Comparison of ENCODE assay signal across 13 cellular contexts in the genomic region with DNA sequence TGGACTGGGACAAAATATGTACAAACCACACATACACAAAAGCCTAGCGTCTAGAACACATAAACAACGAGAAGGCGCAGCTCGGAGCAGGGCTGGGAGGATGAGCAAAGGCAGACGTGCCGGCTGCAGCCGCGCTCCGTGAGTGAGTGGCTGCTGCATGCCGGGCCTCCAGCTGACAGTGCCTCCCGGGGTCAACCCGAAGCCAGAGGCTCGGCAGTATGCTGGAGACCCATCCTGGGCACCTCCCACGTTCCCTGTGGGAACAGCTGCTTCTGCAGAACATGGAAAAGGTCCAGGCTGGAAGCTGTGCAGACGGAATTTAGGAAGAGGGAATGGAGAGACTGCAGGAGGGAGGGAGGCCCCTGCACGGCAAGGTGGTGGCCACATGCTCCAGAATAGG. TPM values are rescaled to one million over a fixed set of nuclear protein-coding genes. Genes with fewer than 3 reads are reported as not detected.
DNase-seq lines count a peak whose midpoint lies in the region; ATAC-seq and TF ChIP-seq lines count a peak whose summit lies in the region.
"Had no signal": no experiment of that assay in that cellular context is flagged by ENCODE, and none has a peak within 500 bp of the region (broad histone marks: within the 10 kb centered on the region; RNA-seq: fewer than 3 reads in every experiment).

No MANE protein-coding gene starts in this region.

- no peak overlapping the region for H4K8ac ChIP-seq in IMR-90 (ENCODE audit: low read depth in 2 of 2, low read length in 2 of 2)

- TF ChIP-seq CTCF in IMR-90 (conservative IDR thresholded peaks at IDR 0.05; ENCODE audit: low read depth, low read length), result no peak
- TF ChIP-seq CTCF in cardiac fibroblast (IDR thresholded peaks at IDR 0.05; ENCODE audit: low read depth, low read length), result no peak
- TF ChIP-seq CTCF in neural progenitor cell (IDR thresholded peaks at IDR 0.05), result no peak
- TF ChIP-seq CTCF in esophagus squamous epithelium (IDR thresholded peaks at IDR 0.05), result no peak

- H2BK20ac ChIP-seq in IMR-90 (ENCODE audit: low read depth, low read length), result no peak overlapping the region

- H2AK5ac ChIP-seq in IMR-90 (ENCODE audit: low read depth, low read length), result no peak overlapping the region

- H3K18ac ChIP-seq in IMR-90 (ENCODE audit: low read depth, low read length), result no peak overlapping the region

- 5% methylated on average over 12 of the region's 16 CpGs; no CpG with 5 or more reads in 1 of the 2 experiments for WGBS in IMR-90 (ENCODE audit: extremely low coverage in 2 of 2, insufficient read length in 1 of 2), 2 experiments
- 64 to 76% methylated on average over 10 to 16 of the region's 16 CpGs for WGBS in esophagus squamous epithelium, 2 donors

- dilution Hi-C loops in IMR-90 (cut with HindIII; ENCODE audit: low sequenced_read_pairs, unreplicated experiment), result no loop called here

- peak overlapping the region; percentile 80 for H3K4me3 Mint-ChIP-seq in neural progenitor cell
- no peak overlapping the region for H3K4me3 Mint-ChIP-seq in activated T-cell treated with anti-CD3 and anti-CD28 coated beads, Interleukin-2, amount 50 U/mL, for 24 hours

- POLR2A ChIA-PET in IMR-90 (lab: Charles Lee; ENCODE audit: unreplicated experiment), result no interaction called here

- H2AK9ac ChIP-seq in IMR-90 (replicated peaks; ENCODE audit: low read depth, low read length, poor library complexity), result no peak overlapping the region

- H3K4ac ChIP-seq in IMR-90 (ENCODE audit: low read depth, low read length), result no peak overlapping the region

- H2BK15ac ChIP-seq in IMR-90 (ENCODE audit: low read depth, low read length), result no peak overlapping the region

- H3K4me1 ChIP-seq in IMR-90 (ENCODE audit: control insufficient read depth, insufficient read depth, low read length) (peaks cover 20% of the 10 kb centered on the region), neural progenitor cell (peaks cover 34% of the 10 kb centered on the region), esophagus squamous epithelium (peaks cover 22 to 54% (median 32%) of the 10 kb centered on the region in 3 donors)

- peak overlapping the region; percentile 94 for H3K27ac Mint-ChIP-seq in neural progenitor cell
- no peak overlapping the region for H3K27ac Mint-ChIP-seq in activated T-cell treated with anti-CD3 and anti-CD28 coated beads, Interleukin-2, amount 50 U/mL, for 24 hours

- ATAC-seq in IMR-90 (ENCODE audit: low read depth) (peak; percentile 69), GM18870 (IDR thresholded peaks at IDR 0.05; ENCODE audit: unreplicated experiment) (no peak)
- ATAC-seq: heart right ventricle; naive thymus-derived CD4-positive, alpha-beta T cell had no signal

- H3K36me3 ChIP-seq in IMR-90 (ENCODE audit: control insufficient read depth, insufficient read depth, low read length) (no peaks in the 10 kb centered on the region), neural progenitor cell (no peaks in the 10 kb centered on the region), esophagus squamous epithelium (peaks cover 0 to 2% (median 0%) of the 10 kb centered on the region in 3 donors)
- H3K36me3 ChIP-seq: heart right ventricle had no signal

- H3K4me1 Mint-ChIP-seq in neural progenitor cell, result peaks cover 42% of the 10 kb centered on the region
- peaks cover 30% of the 10 kb centered on the region for H3K4me1 Mint-ChIP-seq in activated T-cell treated with anti-CD3 and anti-CD28 coated beads, Interleukin-2, amount 50 U/mL, for 24 hours (ENCODE audit: low read depth)

- intact Hi-C loops in IMR-90 (cut with micrococcal nuclease), result loop anchor here (5.0 to 10.0 kb wide), 2 partner anchors 97 to 136 kb away; a partner anchor contains a TSS
- intact Hi-C loops in esophagus squamous epithelium (cut with DNase I), result no loop called here

- H3K27me3 ChIP-seq in IMR-90 (ENCODE audit: control insufficient read depth, insufficient read depth, low read length) (no peaks in the 10 kb centered on the region), neural progenitor cell (no peaks in the 10 kb centered on the region), esophagus squamous epithelium (no peaks in the 10 kb centered on the region)
- H3K27me3 ChIP-seq: heart right ventricle had no signal

- no peak overlapping the region for H3K14ac ChIP-seq in IMR-90 (replicated peaks; ENCODE audit: low read depth, low read length)

- H2BK5ac ChIP-seq in IMR-90 (ENCODE audit: low read depth, low read length, poor library complexity, severe bottlenecking), result no peak overlapping the region

- BruUV-seq in IMR-90 (replicated peaks; lab: Mats Ljungman, UMichigan), result no TSS peak

- TF ChIP-seq RAD21 in IMR-90 (IDR thresholded peaks at IDR 0.05; ENCODE audit: low read length), result no peak; the same call in 1 of the 2 replicates

- peaks cover 3% of the 10 kb centered on the region; the same call in 1 of the 2 replicates for H3K9me1 ChIP-seq in IMR-90 (ENCODE audit: insufficient read depth, low read length)

- DNase-seq in DMS 273 (lab: John Stamatoyannopoulos, UW; ENCODE audit: unreplicated experiment) (peak; percentile 98), IMR-90 (peak; percentile 76), cardiac fibroblast (ENCODE audit: low read depth in 2 of 2) (peak; percentile 47 to 76), neural progenitor cell (ENCODE audit: low spot score) (peak; percentile 72), NCI-H1417 treated with DMSO at 0.1 percent for 48 hours (lab: John Stamatoyannopoulos, UW) (no peak), esophagus squamous epithelium (lab: John Stamatoyannopoulos, UW) (no peak)
- no peak for DNase-seq in activated T-cell treated with anti-CD3 and anti-CD28 coated beads, Interleukin-2, amount 50 U/mL, for 24 hours
- DNase-seq: central memory CD4-positive, alpha-beta T cell; heart right ventricle; naive thymus-derived CD4-positive, alpha-beta T cell had no signal

- H2BK120ac ChIP-seq in IMR-90 (ENCODE audit: low read depth, low read length), result no peak overlapping the region; the same call in 1 of the 2 replicates

- H4K20me1 ChIP-seq in IMR-90 (ENCODE audit: insufficient read depth, low read length), result peaks cover 17% of the 10 kb centered on the region; the same call in 1 of the 2 replicates
- H4K20me1 ChIP-seq in neural progenitor cell (ENCODE audit: low read depth), result peaks cover 10% of the 10 kb centered on the region

- H3K23ac ChIP-seq in IMR-90 (ENCODE audit: low read depth, low read length), result no peak overlapping the region

- H3K4me3 ChIP-seq in IMR-90 (ENCODE audit: insufficient read depth, low read depth, low read length) (no peak overlapping the region), cardiac fibroblast (replicated peaks in 1 of 2; ENCODE audit: low read depth in 2 of 2, low read length in 2 of 2) (peak overlapping the region in 1 of 2 donors; percentile 18), neural progenitor cell (peak overlapping the region; percentile 4), esophagus squamous epithelium (no peak overlapping the region)
- H3K4me3 ChIP-seq: heart right ventricle had no signal

- no peak overlapping the region for H3K9ac ChIP-seq in IMR-90 (ENCODE audit: low read depth, low read length)
- no peak overlapping the region for H3K9ac ChIP-seq in neural progenitor cell

- H3K27ac ChIP-seq in IMR-90 (ENCODE audit: insufficient read depth, low read length) (no peak overlapping the region), neural progenitor cell (no peak overlapping the region), esophagus squamous epithelium (peak overlapping the region in 1 of 4 donors; percentile 93)
- H3K27ac ChIP-seq: heart right ventricle had no signal

- H3K9me3 ChIP-seq in IMR-90 (ENCODE audit: control insufficient read depth, insufficient read depth, low read length), result no peaks in the 10 kb centered on the region
- H3K9me3 ChIP-seq in neural progenitor cell (ENCODE audit: low read depth), result no peaks in the 10 kb centered on the region
- H3K9me3 ChIP-seq in esophagus squamous epithelium, result no peaks in the 10 kb centered on the region
- H3K9me3 ChIP-seq: heart right ventricle had no signal

- H4K91ac ChIP-seq in IMR-90 (ENCODE audit: insufficient read depth, low read depth, low read length), result no peak overlapping the region

- peaks cover 2% of the 10 kb centered on the region for H3K9me3 Mint-ChIP-seq in neural progenitor cell
- H3K9me3 Mint-ChIP-seq in activated T-cell treated with anti-CD3 and anti-CD28 coated beads, Interleukin-2, amount 50 U/mL, for 24 hours, result no peaks in the 10 kb centered on the region
- H3K9me3 Mint-ChIP-seq: naive thymus-derived CD4-positive, alpha-beta T cell had no signal

- no peak for TF ChIP-seq POLR2A in IMR-90 (IDR thresholded peaks at IDR 0.05; ENCODE audit: low read depth, low read length)
- no peak for TF ChIP-seq POLR2A in esophagus squamous epithelium (IDR thresholded peaks at IDR 0.05)

- H3K4me2 ChIP-seq in IMR-90 (ENCODE audit: low read depth, low read length) (peak overlapping the region; percentile 38), neural progenitor cell (peak overlapping the region; percentile 54)

- in situ Hi-C loops in IMR-90 (cut with MboI; ENCODE audit: low sequenced_read_pairs), result no loop called here

- H3K79me1 ChIP-seq in IMR-90 (ENCODE audit: low read depth in 1 of 2, low read length in 2 of 2), result peaks cover 9 to 29% of the 10 kb centered on the region in 2 experiments

- CTCF ChIA-PET in IMR-90 (lab: Yijun Ruan, JAX), result interaction anchor here (0.5 to 1.1 kb wide), 2 partner anchors 20 to 48 kb away, joined by 3 to 5 read pairs; no protein-coding TSS in a partner anchor

- peaks cover 31% of the 10 kb centered on the region for H3K79me2 ChIP-seq in neural progenitor cell (ENCODE audit: low read depth)

- H3K27me3 Mint-ChIP-seq in neural progenitor cell (ENCODE audit: insufficient read depth, low read depth), result peaks cover 7% of the 10 kb centered on the region
- H3K27me3 Mint-ChIP-seq in activated T-cell treated with anti-CD3 and anti-CD28 coated beads, Interleukin-2, amount 50 U/mL, for 24 hours, result no peaks in the 10 kb centered on the region

- no peak overlapping the region for H4K5ac ChIP-seq in IMR-90 (ENCODE audit: low read depth, low read length)

- H2AFZ ChIP-seq in IMR-90 (replicated peaks; ENCODE audit: low read length, poor library complexity) (peak overlapping the region; percentile 81), neural progenitor cell (replicated peaks) (no peak overlapping the region)

- no peak overlapping the region for H3K56ac ChIP-seq in IMR-90 (ENCODE audit: extremely low read depth, insufficient read depth, low read length)

- H3K36me3 Mint-ChIP-seq in neural progenitor cell, result peaks cover 2% of the 10 kb centered on the region
- no peaks in the 10 kb centered on the region for H3K36me3 Mint-ChIP-seq in activated T-cell treated with anti-CD3 and anti-CD28 coated beads, Interleukin-2, amount 50 U/mL, for 24 hours (ENCODE audit: low read depth)

- peaks cover 30% of the 10 kb centered on the region for H3F3A ChIP-seq in neural progenitor cell (ENCODE audit: low read depth)

RNA-seq across cellular contexts. Expression of gene GPR146, which starts 3.6 kb away (rescaled TPM):
- total RNA-seq in IMR-90 (2012; rRNA removed) (0.83 and 2.2 TPM in 2 replicates), neural progenitor cell (ENCODE audit: low replicate concordance) (0.79 and 3.5 TPM in 2 replicates), esophagus squamous epithelium (10 to 100 TPM in 1 of 4 donors, 1 to 10 TPM in 3; 1.1 to 12.8 (median 3.5) TPM)
- 2.5 and 3.4 TPM in 2 replicates for polyA plus RNA-seq in IMR-90 (2012; rRNA removed)
- 1.9 and 8.1 TPM in 2 replicates for polyA plus RNA-seq in IMR-90 (2012; cell fraction: cytosol; rRNA removed)
- polyA plus RNA-seq in IMR-90 (2012; cell fraction: nucleus; rRNA removed; ENCODE audit: low replicate concordance), result 4.5 and 7.4 TPM in 2 replicates
- total RNA-seq: MCF 10A had no signal

RNA-seq across cellular contexts. Expression of gene GPER1, which starts 47.1 kb away (rescaled TPM):
- total RNA-seq in IMR-90 (2012; rRNA removed) (2.0 and 2.2 TPM in 2 replicates), neural progenitor cell (ENCODE audit: low replicate concordance) (1.2 and 1.3 TPM in 2 replicates), esophagus squamous epithelium (1 to 10 TPM in 3 of 4 donors, under 1 TPM in 1; 0.87 to 2.3 (median 1.5) TPM)
- polyA plus RNA-seq in IMR-90 (2012; rRNA removed), result 5.8 and 6.3 TPM in 2 replicates
- 3.5 and 8.8 TPM in 2 replicates for polyA plus RNA-seq in IMR-90 (2012; cell fraction: cytosol; rRNA removed)
- polyA plus RNA-seq in IMR-90 (2012; cell fraction: nucleus; rRNA removed; ENCODE audit: low replicate concordance), result 10.8 and 20.8 TPM in 2 replicates
- total RNA-seq: activated CD8-positive, alpha-beta memory T cell treated with anti-CD3 and anti-CD28 coated beads for 36 hours had no signal

RNA-seq across cellular contexts. Expression of gene CYP2W1, which starts 57.8 kb away (rescaled TPM):
- total RNA-seq in IMR-90 (2012; rRNA removed) (not detected in 2 replicates), neural progenitor cell (ENCODE audit: low replicate concordance) (0.06 TPM in 1 of 2 replicates, not detected in the other), esophagus squamous epithelium (under 1 TPM in 1 of 4 donors, not detected in 3; 0.76 TPM)
- not detected in 2 replicates for polyA plus RNA-seq in IMR-90 (2012; rRNA removed)
- polyA plus RNA-seq in IMR-90 (2012; cell fraction: cytosol; rRNA removed), result 0.03 TPM in 2 replicates
- 0.13 and 0.48 TPM in 2 replicates for polyA plus RNA-seq in IMR-90 (2012; cell fraction: nucleus; rRNA removed; ENCODE audit: low replicate concordance)
- total RNA-seq: activated CD8-positive, alpha-beta memory T cell treated with anti-CD3 and anti-CD28 coated beads for 36 hours; heart right ventricle; MCF 10A; naive thymus-derived CD4-positive, alpha-beta T cell had no signal
- polyA plus RNA-seq: heart right ventricle; naive thymus-derived CD4-positive, alpha-beta T cell had no signal

Comparison
In these comparisons a context has a peak if more than half of its experiments do, and no peak if none do; other contexts are left out.
1. DNase-seq: peak in DMS 273 (single experiment), IMR-90 (single experiment), cardiac fibroblast (2 of 2) and neural progenitor cell (single experiment); none in NCI-H1417 treated with DMSO at 0.1 percent for 48 hours (single experiment), activated T-cell treated with anti-CD3 and anti-CD28 coated beads, Interleukin-2, amount 50 U/mL, for 24 hours (single experiment) and esophagus squamous epithelium (single experiment).